In the genomic region with DNA sequence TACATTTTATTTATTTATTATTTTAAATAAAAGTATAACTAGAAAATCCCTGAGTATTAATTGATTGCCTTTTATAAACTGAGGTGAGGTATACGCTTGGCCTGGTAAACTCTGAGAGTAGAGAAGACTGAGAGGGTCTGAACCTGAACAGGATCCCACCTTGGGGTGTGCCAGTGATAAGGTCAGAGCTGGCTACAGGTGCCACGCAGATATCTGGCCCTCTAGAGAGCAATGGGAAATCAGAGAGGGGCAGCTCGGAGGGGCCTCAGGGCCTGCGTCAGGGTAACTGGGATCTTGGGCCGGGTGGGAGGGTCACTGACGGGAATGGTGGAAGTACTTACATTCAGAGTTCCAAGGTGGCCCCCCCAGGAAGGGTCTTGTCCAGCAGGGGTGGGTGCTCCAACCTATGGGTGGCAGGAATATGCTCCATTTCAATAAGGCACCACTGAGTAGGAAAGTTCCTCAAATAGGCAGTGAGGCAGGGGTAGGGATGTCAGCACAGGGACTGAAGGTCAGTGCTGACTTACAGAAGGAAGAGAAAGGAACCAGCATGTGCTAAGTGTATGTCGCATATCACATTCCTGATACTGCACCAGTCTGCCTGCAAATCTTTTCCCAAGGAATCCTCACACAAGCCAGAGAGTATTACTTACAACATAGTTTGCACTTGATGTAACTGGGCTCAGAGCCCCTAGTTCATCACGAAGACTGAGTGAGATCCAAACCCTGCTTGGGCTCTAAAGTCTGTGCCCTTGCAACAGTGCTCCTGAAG, we compare ENCODE assay signal across 28 cellular contexts.
"Had no signal": no experiment of that assay in that cellular context is flagged by ENCODE, and none has a peak within 500 bp of the region (broad histone marks: within the 10 kb centered on the region; RNA-seq: fewer than 3 reads in every experiment).

No MANE protein-coding gene starts in this region.

- DNase-seq: naive thymus-derived CD4-positive, alpha-beta T cell; natural killer cell; nephron progenitor cell; nucleus accumbens; pancreas; right cardiac atrium; right lobe of liver; sigmoid colon; spleen; stimulated activated CD4-positive, alpha-beta T cell treated with anti-CD3 and anti-CD28 coated beads, Interleukin-12 subunit alpha, Interleukin-12 subunit beta, amount 100 ng/mL, for 4 hours; stimulated activated CD4-positive, alpha-beta T cell treated with anti-CD3 and anti-CD28 coated beads, Interleukin-1b, Interleukin-23, amount 100 ng/mL, for 48 hours; stimulated activated CD4-positive, alpha-beta T cell treated with anti-CD3 and anti-CD28 coated beads, Interleukin-2, amount 100 ng/mL, for 48 hours; stimulated activated CD4-positive, alpha-beta T cell treated with anti-CD3 and anti-CD28 coated beads, Interleukin-4, amount 100 ng/mL, for 24 hours; stimulated activated naive CD4-positive, alpha-beta T cell; stimulated activated naive CD8-positive, alpha-beta T cell treated with anti-CD3 and anti-CD28 coated beads, Interleukin-15, amount 100 ng/mL, for 72 hours; stimulated activated naive CD8-positive, alpha-beta T cell treated with anti-CD3 and anti-CD28 coated beads, Interleukin-15, Interleukin-2, amounts not matched to agents 100 U/mL and 50 U/mL, for 24 hours; substantia nigra; thyroid gland; trophoblast cell; upper lobe of left lung had no signal

- H3K9me3 ChIP-seq: neutrophil, pancreas, prostate gland, right lobe of liver, sigmoid colon, thyroid gland, upper lobe of left lung, vagina had no signal

- H3K4me1 ChIP-seq: pancreas, prostate gland, right lobe of liver, spleen, thyroid gland, tibial nerve, upper lobe of left lung, vagina had no signal

- H3K4me3 ChIP-seq: pancreas, prostate gland, right lobe of liver, sigmoid colon, skin epidermis, smooth muscle cell, spleen, thoracic aorta, thyroid gland, tibial nerve, upper lobe of left lung, vagina had no signal

- ATAC-seq: naive thymus-derived CD4-positive, alpha-beta T cell; pancreas; right cardiac atrium; right lobe of liver; stimulated activated naive CD8-positive, alpha-beta T cell treated with anti-CD3 and anti-CD28 coated beads, Interleukin-15, amount 100 ng/mL, for 72 hours; stimulated activated naive CD8-positive, alpha-beta T cell treated with anti-CD3 and anti-CD28 coated beads, Interleukin-15, Interleukin-2, amounts not matched to agents 100 U/mL and 50 U/mL, for 24 hours had no signal

- H3K36me3 ChIP-seq: neutrophil, pancreas, prostate gland, right lobe of liver, sigmoid colon, spleen, thoracic aorta, thyroid gland, tibial nerve, upper lobe of left lung, vagina had no signal

- H3K27ac ChIP-seq: neutrophil, pancreas, prostate gland, right lobe of liver, sigmoid colon, skin epidermis, spleen, thoracic aorta, thyroid gland, tibial nerve, upper lobe of left lung, vagina had no signal

- H3K27me3 ChIP-seq: neutrophil, pancreas, right lobe of liver, sigmoid colon, spleen, thyroid gland, tibial nerve, upper lobe of left lung, vagina had no signal

- FAIRE-seq: pancreas, urothelium cell line had no signal
